In the genomic region with DNA sequence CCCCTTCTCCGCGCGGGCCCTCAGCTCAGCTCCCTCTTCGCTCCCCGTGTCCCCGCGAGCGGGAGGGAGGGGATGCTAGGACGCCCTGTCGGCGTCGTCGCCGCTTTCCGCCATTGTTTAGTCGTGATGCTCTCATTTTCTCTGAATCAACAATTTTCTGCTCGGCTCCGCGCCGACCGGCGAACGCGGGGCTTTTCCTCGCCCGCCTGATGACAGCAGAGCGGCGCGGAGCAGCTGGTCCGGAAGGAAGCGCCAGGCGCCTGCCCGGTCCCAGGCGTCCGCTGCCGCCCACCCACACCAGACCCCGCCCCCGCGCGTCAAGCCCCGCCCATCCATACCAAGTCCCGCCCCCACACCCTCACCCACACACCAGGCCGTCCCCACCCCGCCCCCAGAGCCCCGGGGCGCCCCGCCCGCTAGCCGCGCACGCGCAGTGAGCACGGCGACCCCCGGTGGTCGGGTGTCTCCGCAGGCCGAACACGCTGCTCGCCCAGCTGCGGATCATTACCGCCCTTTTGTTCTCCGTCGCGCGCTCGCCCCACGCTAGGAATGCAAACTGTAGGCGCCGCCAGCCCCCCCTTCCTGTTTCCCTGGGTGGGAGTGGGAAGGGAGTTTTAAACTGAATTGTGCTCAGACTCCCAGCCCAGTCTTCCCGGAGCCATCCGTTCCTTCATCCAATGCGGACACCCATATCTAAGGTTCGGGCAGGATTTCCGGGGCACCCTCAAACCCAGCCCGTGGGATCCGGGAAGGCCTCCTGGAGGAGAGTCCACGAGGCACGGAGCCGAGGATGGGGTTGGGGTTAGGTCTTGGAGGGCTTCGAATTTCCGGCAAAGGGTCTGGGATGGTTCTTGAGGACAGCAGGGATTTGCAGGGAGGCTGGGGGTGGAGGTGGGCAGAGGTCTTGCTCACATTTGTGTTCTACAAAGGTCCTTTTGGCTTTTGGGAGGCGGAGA, we compare ENCODE assay signal across 8 cellular contexts. TPM values are rescaled to one million over a fixed set of nuclear protein-coding genes. Genes with fewer than 3 reads are reported as not detected.
A peak's percentile ranks its signal among the peaks of the same experiment; 100 is the strongest.
DNase-seq lines count a peak whose midpoint lies in the region; ATAC-seq lines count a peak whose summit lies in the region.

No MANE protein-coding gene starts in this region.

- H3K4me1 ChIP-seq in endocrine pancreas (ENCODE audit: control insufficient read depth, insufficient read depth, low read length), result no peaks in the 10 kb centered on the region

- H3K36me3 ChIP-seq in endocrine pancreas (ENCODE audit: control insufficient read depth, insufficient read depth, low read length), result no peaks in the 10 kb centered on the region

- no peaks in the 10 kb centered on the region for H3K9me3 ChIP-seq in endocrine pancreas (ENCODE audit: control insufficient read depth, low read length)

- DNase-seq in NCI-H1417 (lab: John Stamatoyannopoulos, UW) (peak; percentile 19 to 82 (median 77)), NCI-H1417 treated with DMSO at 0.1 percent for 48 hours (lab: John Stamatoyannopoulos, UW) (no peak), NCI-H2029 treated with DMSO at 0.1 percent for 48 hours (lab: John Stamatoyannopoulos, UW) (peak; percentile 4), mucosa of gallbladder (ENCODE audit: low spot score) (peak; percentile 21)
- DNase-seq in activated CD8-positive, alpha-beta memory T cell treated with anti-CD3 and anti-CD28 coated beads for 48 hours (ENCODE audit: low read depth in 2 of 3, low spot score in 2 of 3), result peak; percentile 37 to 43 (median 41)
- DNase-seq in stimulated activated CD8-positive, alpha-beta memory T cell treated with anti-CD3 and anti-CD28 coated beads, Interleukin-4, amount 100 ng/mL, for 1 hour (ENCODE audit: low read depth in 2 of 2, low spot score in 1 of 2), result peak; percentile 21 to 31

- peak overlapping the region; percentile 73 for H3K9ac ChIP-seq in endocrine pancreas (ENCODE audit: control insufficient read depth, insufficient read depth, low read length)

- H3K27me3 ChIP-seq in endocrine pancreas (ENCODE audit: control insufficient read depth, insufficient read depth, low read length), result no peaks in the 10 kb centered on the region

- ATAC-seq in HG03342 (IDR thresholded peaks at IDR 0.05; ENCODE audit: unreplicated experiment), result no peak

- H3K4me3 ChIP-seq in endocrine pancreas (ENCODE audit: control insufficient read depth, insufficient read depth, low read length), result no peak overlapping the region

RNA-seq across cellular contexts. Expression of gene SLC32A1, which starts 49.8 kb away (rescaled TPM):
- total RNA-seq in mucosa of gallbladder, result not detected
